Comparison of ENCODE assay signal across 1 cellular context in genomic region chr19:58519355-58520256, GRCh38.
TF ChIP-seq lines count a peak whose summit lies in the region.

Gene ZBTB45 (minus strand): TSS chr19:58519810. CDS start chr19:58517673, 2,137 bp downstream.

TF ChIP-seq in SK-N-SH treated with all-trans-retinoic acid at 6 μM for 48 hours, 23 proteins besides CTCF, POLR2A, EP300 and RAD21 (continued from another document):
- peak; percentile 62; the same call in 1 of the 2 replicates for TF ChIP-seq CSRNP3 (CRISPR knock-in tag; IDR thresholded peaks at IDR 0.05)
- no peak for TF ChIP-seq ISL1 (CRISPR knock-in tag; IDR thresholded peaks at IDR 0.05)
- TF ChIP-seq TCF4 (CRISPR knock-in tag; IDR thresholded peaks at IDR 0.05; ENCODE audit: borderline replicate concordance) = no peak
- TF ChIP-seq GLIS3 (CRISPR knock-in tag; IDR thresholded peaks at IDR 0.05) = no peak
- TF ChIP-seq BACH2 (CRISPR knock-in tag; IDR thresholded peaks at IDR 0.05; ENCODE audit: borderline replicate concordance) = no peak
- no peak for TF ChIP-seq TOX (CRISPR knock-in tag; IDR thresholded peaks at IDR 0.05; ENCODE audit: borderline replicate concordance)
- no peak for TF ChIP-seq ZNF565 (CRISPR knock-in tag; conservative IDR thresholded peaks at IDR 0.05; ENCODE audit: low read depth)
- TF ChIP-seq CSDC2 (CRISPR knock-in tag; IDR thresholded peaks at IDR 0.05) = no peak
TF ChIP-seq in SK-N-SH treated with all-trans-retinoic acid at 6 μM for 48 hours: peak in this region for 6.
